ENCODE assay signal across 1 cellular context in genomic region chrX:139121616-139122286, GRCh38.
TF ChIP-seq lines count a peak whose summit lies in the region.

No MANE protein-coding gene starts in this region.

TF ChIP-seq in WTC11, 78 proteins besides CTCF, POLR2A, EP300 and RAD21 (continued from another document):
- TF ChIP-seq E2F1 (CRISPR knock-in tag; IDR thresholded peaks at IDR 0.05) (no peak), NR2C2 (CRISPR knock-in tag; IDR thresholded peaks at IDR 0.05) (no peak)
